Comparison of ENCODE assay signal across 8 cellular contexts in genomic region chr14:65824285-65824977, GRCh38.
A peak's percentile ranks its signal among the peaks of the same experiment; 100 is the strongest.
DNase-seq lines count a peak whose midpoint lies in the region; ATAC-seq and TF ChIP-seq lines count a peak whose summit lies in the region.

No MANE protein-coding gene starts in this region.

- H3K4me3 Mint-ChIP-seq in activated T-helper 2 cell treated with anti-CD3 and anti-CD28 coated beads, Interferon-gamma antibody, Interleukin-2, Interleukin-4, amounts not matched to agents 10 μg/mL and 5 μg/mL and 100 μg/mL, durations not matched to agents 14 hours and 24 hours and 36 hours (ENCODE audit: low read depth), result no peak overlapping the region

- no peak overlapping the region for H3K4me2 ChIP-seq in trophoblast cell (ENCODE audit: low read length)

- no peak overlapping the region for H3K9ac ChIP-seq in trophoblast cell (ENCODE audit: low read length)

- no peak overlapping the region for H2AFZ ChIP-seq in trophoblast cell (ENCODE audit: insufficient read depth, low read length, poor library complexity)

- no peak overlapping the region for H3K14ac ChIP-seq in trophoblast cell (ENCODE audit: low read length)

- DNase-seq in AG20443 (ENCODE audit: low spot score) (peak; percentile 79), KG1 (lab: John Stamatoyannopoulos, UW) (peak; percentile 17), Peyer's patch (peak in 2 of 3 donors; percentile 56 to 79), foreskin keratinocyte (peak; percentile 15 to 43), trophoblast cell (peak; percentile 10 to 72), uterus (peak; percentile 35 to 43)
- peak; percentile 52 for DNase-seq in activated T-helper 2 cell treated with anti-CD3 and anti-CD28 coated beads, Interferon-gamma antibody, Interleukin-2, Interleukin-4, amounts not matched to agents 10 μg/mL and 5 μg/mL and 100 μg/mL, durations not matched to agents 14 hours and 24 hours and 36 hours (ENCODE audit: low spot score)

- H4K8ac ChIP-seq in trophoblast cell (ENCODE audit: low read depth, low read length), result no peak overlapping the region

- H3K9me3 Mint-ChIP-seq in activated T-helper 2 cell treated with anti-CD3 and anti-CD28 coated beads, Interferon-gamma antibody, Interleukin-2, Interleukin-4, amounts not matched to agents 10 μg/mL and 5 μg/mL and 100 μg/mL, durations not matched to agents 14 hours and 24 hours and 36 hours, result no peaks in the 10 kb centered on the region

- H4K12ac ChIP-seq in trophoblast cell (ENCODE audit: low read depth, low read length), result no peak overlapping the region

- H3K27ac ChIP-seq in Peyer's patch (no peak overlapping the region), foreskin keratinocyte (no peak overlapping the region), trophoblast cell (ENCODE audit: low read depth, low read length) (no peak overlapping the region), uterus (no peak overlapping the region)

- H3K4me1 ChIP-seq in Peyer's patch (no peaks in the 10 kb centered on the region), foreskin keratinocyte (no peaks in the 10 kb centered on the region), trophoblast cell (ENCODE audit: control insufficient read depth in 1 of 2, insufficient read depth in 2 of 2, low read length in 2 of 2) (no peaks in the 10 kb centered on the region), uterus (no peaks in the 10 kb centered on the region)

- H3K36me3 Mint-ChIP-seq in activated T-helper 2 cell treated with anti-CD3 and anti-CD28 coated beads, Interferon-gamma antibody, Interleukin-2, Interleukin-4, amounts not matched to agents 10 μg/mL and 5 μg/mL and 100 μg/mL, durations not matched to agents 14 hours and 24 hours and 36 hours (ENCODE audit: low read depth), result no peaks in the 10 kb centered on the region

- H3K4me3 ChIP-seq in Peyer's patch (no peak overlapping the region), trophoblast cell (ENCODE audit: low read depth, low read length) (no peak overlapping the region), uterus (no peak overlapping the region)

- peaks cover 19% of the 10 kb centered on the region for H3K4me1 Mint-ChIP-seq in activated T-helper 2 cell treated with anti-CD3 and anti-CD28 coated beads, Interferon-gamma antibody, Interleukin-2, Interleukin-4, amounts not matched to agents 10 μg/mL and 5 μg/mL and 100 μg/mL, durations not matched to agents 14 hours and 24 hours and 36 hours (ENCODE audit: low read depth)

- H3K23ac ChIP-seq in trophoblast cell (ENCODE audit: low read length), result no peak overlapping the region

- WGBS in trophoblast cell (ENCODE audit: extremely low coverage, insufficient coverage, insufficient read length), result no CpG with 5 or more reads among the region's 4 CpGs

- no peaks in the 10 kb centered on the region for H3K79me1 ChIP-seq in trophoblast cell (ENCODE audit: low read length)

- H3K18ac ChIP-seq in trophoblast cell (ENCODE audit: low read length), result no peak overlapping the region

- H3K36me3 ChIP-seq in Peyer's patch, result no peaks in the 10 kb centered on the region
- H3K36me3 ChIP-seq in trophoblast cell (ENCODE audit: control insufficient read depth in 1 of 2, insufficient read depth in 2 of 2, low read length in 2 of 2), result no peaks in the 10 kb centered on the region
- H3K36me3 ChIP-seq in uterus, result no peaks in the 10 kb centered on the region

- H3K9me3 ChIP-seq in Peyer's patch (no peaks in the 10 kb centered on the region), trophoblast cell (ENCODE audit: insufficient read depth, low read depth, low read length) (no peaks in the 10 kb centered on the region), uterus (no peaks in the 10 kb centered on the region)

- ATAC-seq in GM18867 (IDR thresholded peaks at IDR 0.05; ENCODE audit: unreplicated experiment) (peak; percentile 71), foreskin keratinocyte (peak; percentile 74)

- H2BK12ac ChIP-seq in trophoblast cell (ENCODE audit: low read length), result no peak overlapping the region

- TF ChIP-seq POLR2A in Peyer's patch (IDR thresholded peaks at IDR 0.05), result no peak
- no peak for TF ChIP-seq POLR2A in uterus (IDR thresholded peaks at IDR 0.05)

- H4K91ac ChIP-seq in trophoblast cell (ENCODE audit: low read depth, low read length), result no peak overlapping the region

- intact Hi-C loops in activated T-helper 2 cell treated with anti-CD3 and anti-CD28 coated beads, Interferon-gamma antibody, Interleukin-2, Interleukin-4, amounts not matched to agents 10 μg/mL and 5 μg/mL and 100 μg/mL, durations not matched to agents 14 hours and 24 hours and 36 hours (cut with micrococcal nuclease), result loop anchor here (1.0 to 2.0 kb wide), 3 partner anchors 412 to 660 kb away; partner anchors contain the start of gene FUT8
- intact Hi-C loops in uterus (cut with DNase I; ENCODE audit: low total_unique reads), result loop anchor here (10.0 kb wide), 2 partner anchors 410 to 660 kb away; partner anchors contain the start of gene FUT8

- H2AK5ac ChIP-seq in trophoblast cell (ENCODE audit: low read length), result no peak overlapping the region

- H2BK5ac ChIP-seq in trophoblast cell (ENCODE audit: low read depth, low read length, poor library complexity), result no peak overlapping the region

- TF ChIP-seq CTCF in Peyer's patch (IDR thresholded peaks at IDR 0.05), result peak; percentile 83 to 96 (median 94)
- peak; percentile 84 for TF ChIP-seq CTCF in foreskin keratinocyte (conservative IDR thresholded peaks at IDR 0.05)
- TF ChIP-seq CTCF in uterus (IDR thresholded peaks at IDR 0.05), result peak; percentile 78 to 87 (median 83)

- H3K27me3 Mint-ChIP-seq in activated T-helper 2 cell treated with anti-CD3 and anti-CD28 coated beads, Interferon-gamma antibody, Interleukin-2, Interleukin-4, amounts not matched to agents 10 μg/mL and 5 μg/mL and 100 μg/mL, durations not matched to agents 14 hours and 24 hours and 36 hours (ENCODE audit: low read depth), result peaks cover 12% of the 10 kb centered on the region

- H3K4ac ChIP-seq in trophoblast cell (ENCODE audit: low read depth, low read length), result no peak overlapping the region

- no peak overlapping the region for H3K27ac Mint-ChIP-seq in activated T-helper 2 cell treated with anti-CD3 and anti-CD28 coated beads, Interferon-gamma antibody, Interleukin-2, Interleukin-4, amounts not matched to agents 10 μg/mL and 5 μg/mL and 100 μg/mL, durations not matched to agents 14 hours and 24 hours and 36 hours

- no peaks in the 10 kb centered on the region for H3K79me2 ChIP-seq in trophoblast cell (ENCODE audit: control insufficient read depth, insufficient read depth, low read length, poor library complexity)

- H3K27me3 ChIP-seq in Peyer's patch (no peaks in the 10 kb centered on the region), foreskin keratinocyte (peaks cover 18% of the 10 kb centered on the region), trophoblast cell (ENCODE audit: insufficient read depth, low read length) (no peaks in the 10 kb centered on the region), uterus (no peaks in the 10 kb centered on the region)

- no peak overlapping the region for H2BK120ac ChIP-seq in trophoblast cell (ENCODE audit: insufficient read depth, low read length, poor library complexity)

Comparison
In these comparisons a context has a peak if more than half of its experiments do, and no peak if none do; other contexts are left out.
1. DNase-seq: peak in every context shown above with its lines; median percentile 79 in AG20443; 68 in Peyer's patch; 52 in activated T-helper 2 cell treated with anti-CD3 and anti-CD28 coated beads, Interferon-gamma antibody, Interleukin-2, Interleukin-4, amounts not matched to agents 10 μg/mL and 5 μg/mL and 100 μg/mL, durations not matched to agents 14 hours and 24 hours and 36 hours; 41 in trophoblast cell; 39 in uterus; 29 in foreskin keratinocyte; 17 in KG1.